ENCODE assay signal across 11 cellular contexts in genomic region chr7:90445633-90446032, GRCh38. TPM values are rescaled to one million over a fixed set of nuclear protein-coding genes. Genes with fewer than 3 reads are reported as not detected.
"Had no signal": no experiment of that assay in that cellular context is flagged by ENCODE, and none has a peak within 500 bp of the region (broad histone marks: within the 10 kb centered on the region; RNA-seq: fewer than 3 reads in every experiment).

No MANE protein-coding gene starts in this region.

- H2AFZ ChIP-seq: GM23248 had no signal

- H3K27ac ChIP-seq: GM23248 had no signal

- FAIRE-seq: HTR-8/SVneo, K562 had no signal

- H3K4me1 ChIP-seq: HAP-1 had no signal

- H3K9ac ChIP-seq: GM23248 had no signal

- ATAC-seq: HCT116, K562 had no signal

- DNase-seq: GM23248, GOT3, H7, HFFc6, IMR-90 had no signal

- H3K36me3 ChIP-seq: HAP-1 had no signal

- H3K4me3 ChIP-seq: GM23248, HAP-1, K562 had no signal

- H3K9me3 ChIP-seq: HAP-1 had no signal

RNA-seq across cellular contexts. Expression of gene PTTG1IP2, which starts 23.8 kb away (rescaled TPM):
- total RNA-seq: GM23248, H4, HFFc6, HT-29, IMR-90, K562 had no signal
- polyA plus RNA-seq: GM23248, IMR-90, K562 had no signal
